In genomic region chr2:171315781-171316180, GRCh38 we compare ENCODE assay signal across 3 cellular contexts.
TF ChIP-seq lines count a peak whose summit lies in the region.

No MANE protein-coding gene starts in this region.

TF ChIP-seq in GM23338, 12 proteins besides CTCF, POLR2A, EP300 and RAD21:
- no peak for TF ChIP-seq EZH2 (IDR thresholded peaks at IDR 0.05; ENCODE audit: low read depth, unreplicated experiment)
- peak; percentile 76 for TF ChIP-seq CREB1 (CRISPR knock-in tag; IDR thresholded peaks at IDR 0.05; ENCODE audit: low read depth)

TF ChIP-seq in H1, 55 proteins besides CTCF, POLR2A, EP300 and RAD21:
- TF ChIP-seq HDAC6 (IDR thresholded peaks at IDR 0.05; ENCODE audit: low read depth, low read length): no peak
- no peak for TF ChIP-seq SAP30 (IDR thresholded peaks at IDR 0.05; ENCODE audit: insufficient read depth, insufficient replicate concordance, low read length)
- TF ChIP-seq SP4 (IDR thresholded peaks at IDR 0.05; ENCODE audit: low read length): no peak
- TF ChIP-seq ASH2L (IDR thresholded peaks at IDR 0.05; ENCODE audit: low read length): no peak
- no peak for TF ChIP-seq RXRA (IDR thresholded peaks at IDR 0.05; ENCODE audit: insufficient read depth, low read depth, low read length)
- no peak for TF ChIP-seq JUN (IDR thresholded peaks at IDR 0.05; ENCODE audit: low read depth, low read length)
- peak; percentile 82 for TF ChIP-seq CREB1 (IDR thresholded peaks at IDR 0.05)

TF ChIP-seq in neural cell, 6 proteins besides CTCF, POLR2A, EP300 and RAD21:
- TF ChIP-seq MXI1 (conservative IDR thresholded peaks at IDR 0.05; ENCODE audit: poor library complexity, severe bottlenecking) (no peak), POLR2AphosphoS5 (IDR thresholded peaks at IDR 0.05) (no peak), EZH2 (IDR thresholded peaks at IDR 0.05; ENCODE audit: borderline replicate concordance, insufficient read depth, low read length, poor library complexity, severe bottlenecking) (no peak), SMC3 (conservative IDR thresholded peaks at IDR 0.05; ENCODE audit: poor library complexity) (no peak), REST (IDR thresholded peaks at IDR 0.05; ENCODE audit: borderline replicate concordance) (no peak), TAF1 (IDR thresholded peaks at IDR 0.05; ENCODE audit: low read depth) (no peak)
